Comparison of ENCODE assay signal across 11 cellular contexts in genomic region chr10:80674809-80675208, GRCh38.
"Had no signal": no experiment of that assay in that cellular context is flagged by ENCODE, and none has a peak within 500 bp of the region (broad histone marks: within the 10 kb centered on the region; RNA-seq: fewer than 3 reads in every experiment).

No MANE protein-coding gene starts in this region.

- H3K36me3 ChIP-seq: HAP-1 had no signal

- H3K9ac ChIP-seq: GM23248 had no signal

- H2AFZ ChIP-seq: GM23248, GM23338 had no signal

- H3K9me3 ChIP-seq: HAP-1 had no signal

- H3K4me3 ChIP-seq: GM23248, GM23338, HAP-1 had no signal

- H3K27ac ChIP-seq: GM23248 had no signal

- H3K4me2 ChIP-seq: GM23338 had no signal

- H3K4me1 ChIP-seq: HAP-1 had no signal

- FAIRE-seq: H1, H54 had no signal

- DNase-seq: GM23248, GOT3, H7, H9, HCEC 1CT, HFFc6 had no signal

- ATAC-seq: GM23338, HCT116 had no signal
